In genomic region chr19:12140545-12141404, GRCh38 we compare ENCODE assay signal across 8 cellular contexts. TPM values are rescaled to one million over a fixed set of nuclear protein-coding genes. Genes with fewer than 3 reads are reported as not detected.
A peak's percentile ranks its signal among the peaks of the same experiment; 100 is the strongest.
DNase-seq lines count a peak whose midpoint lies in the region; ATAC-seq and TF ChIP-seq lines count a peak whose summit lies in the region.

No MANE protein-coding gene starts in this region.

- no peak for TF ChIP-seq POLR2A in erythroblast (IDR thresholded peaks at IDR 0.05; ENCODE audit: low read length)

- H3K4me3 ChIP-seq in AG09309 (ENCODE audit: control insufficient read depth, low read depth, low read length) (peak overlapping the region; percentile 96), OCI-LY7 (ENCODE audit: low read depth, low read length, poor library complexity, severe bottlenecking) (peak overlapping the region; percentile 89), muscle layer of colon (ENCODE audit: low read depth in 1 of 2, low read length in 2 of 2) (peak overlapping the region; percentile 42 to 95)

- H3K9ac ChIP-seq in muscle layer of colon (ENCODE audit: low read length), result no peak overlapping the region

- peaks cover 16% of the 10 kb centered on the region for H3K36me3 ChIP-seq in OCI-LY7 (ENCODE audit: insufficient read depth, low read length)
- H3K36me3 ChIP-seq in muscle layer of colon (ENCODE audit: insufficient read depth, low read length), result peaks cover 22% of the 10 kb centered on the region

- peaks cover 11% of the 10 kb centered on the region; the same call in 1 of the 2 replicates for H3K79me2 ChIP-seq in OCI-LY7 (ENCODE audit: insufficient read depth, low read depth, low read length)

- no peaks in the 10 kb centered on the region for H3K27me3 ChIP-seq in muscle layer of colon (ENCODE audit: control insufficient read depth in 1 of 2, insufficient read depth in 2 of 2, low read length in 2 of 2)

- H3K4me2 ChIP-seq in OCI-LY7 (ENCODE audit: low read length), result peak overlapping the region; percentile 96

- H3K27ac ChIP-seq in OCI-LY7 (ENCODE audit: low read depth, low read length, poor library complexity, severe bottlenecking) (peak overlapping the region; percentile 14), muscle layer of colon (ENCODE audit: low read depth, low read length) (peak overlapping the region; percentile 84)

- H3K9me3 ChIP-seq in OCI-LY7 (ENCODE audit: low read length), result no peaks in the 10 kb centered on the region
- H3K9me3 ChIP-seq in muscle layer of colon (ENCODE audit: low read length), result no peaks in the 10 kb centered on the region

- H2AFZ ChIP-seq in OCI-LY7 (ENCODE audit: low read length), result peak overlapping the region; percentile 68; the same call in 1 of the 2 replicates

- POLR2A ChIA-PET in OCI-LY7 (lab: Charles Lee), result interaction anchor here (0.7 to 1.8 kb wide), 4 partner anchors 73 to 301 kb away, joined by 3 to 9 read pairs (median 4); no protein-coding TSS in a partner anchor

- TF ChIP-seq CTCF in AG09309 (IDR thresholded peaks at IDR 0.05; ENCODE audit: control insufficient read depth, insufficient read depth, low read depth, low read length, missing control alignments), result peak; percentile 94
- peak; percentile 93 for TF ChIP-seq CTCF in OCI-LY7 (conservative IDR thresholded peaks at IDR 0.05; ENCODE audit: low read length)

- H3K4me1 ChIP-seq in OCI-LY7 (ENCODE audit: insufficient read depth, low read length, poor library complexity, severe bottlenecking) (peaks cover 26% of the 10 kb centered on the region), muscle layer of colon (ENCODE audit: insufficient read depth, low read length) (peaks cover 18% of the 10 kb centered on the region)

- no peaks in the 10 kb centered on the region for H3K9me2 ChIP-seq in OCI-LY7 (ENCODE audit: insufficient read depth, low read length)

- H4K20me1 ChIP-seq in OCI-LY7 (ENCODE audit: insufficient read depth, low read length), result no peaks in the 10 kb centered on the region

- intact Hi-C loops in OCI-LY7 (cut with micrococcal nuclease; ENCODE audit: unreplicated experiment), result loop anchor here (1.0 to 2.0 kb wide), 7 partner anchors 81 to 344 kb away; partner anchors contain the start of gene ZNF700

- ATAC-seq in GM19023 (IDR thresholded peaks at IDR 0.05; ENCODE audit: unreplicated experiment), result peak; percentile 16

- no TSS peak for BruUV-seq in OCI-LY7 (replicated peaks; lab: Mats Ljungman, UMichigan)

- CTCF ChIA-PET in OCI-LY7 (lab: Charles Lee; ENCODE audit: unreplicated experiment), result interaction anchor here (0.6 to 1.7 kb wide), 5 partner anchors 16 to 343 kb away, joined by 3 to 8 read pairs (median 4); partner anchors contain the start of gene ZNF491

- peak; percentile 38 for DNase-seq in AG09309 (ENCODE audit: low read depth)
- peak; percentile 66 for DNase-seq in HuH-7.5 (ENCODE audit: low spot score)
- DNase-seq in OCI-LY7 (ENCODE audit: low spot score), result peak; percentile 87
- peak; percentile 77 for DNase-seq in activated T-cell treated with anti-CD3 and anti-CD28 coated beads for 48 hours (ENCODE audit: low read depth)
- peak; percentile 86 to 92 for DNase-seq in erythroblast (lab: John Stamatoyannopoulos, UW)
- peak; percentile 72 for DNase-seq in stimulated activated CD8-positive, alpha-beta memory T cell treated with anti-CD3 and anti-CD28 coated beads, Interleukin-4, amount 100 ng/mL, for 24 hours (ENCODE audit: low read depth)

RNA-seq across cellular contexts. Expression of gene ZNF20, which starts 0.6 kb away (rescaled TPM):
- total RNA-seq in OCI-LY7 (2014; rRNA removed; shearing (Covaris generic)), result 6.1 and 8.9 TPM in 2 replicates
- total RNA-seq in OCI-LY7 (2022), result 7.1 and 10.0 TPM in 2 replicates

RNA-seq across cellular contexts. Expression of gene ZNF625, which starts 15.8 kb away (rescaled TPM):
- total RNA-seq in OCI-LY7 (2014; rRNA removed; shearing (Covaris generic)), result 7.3 and 7.8 TPM in 2 replicates
- total RNA-seq in OCI-LY7 (2022), result 9.2 and 10.0 TPM in 2 replicates

RNA-seq across cellular contexts. Expression of gene ZNF136, which starts 22.1 kb away (rescaled TPM):
- 12.5 and 13.5 TPM in 2 replicates for total RNA-seq in OCI-LY7 (2014; rRNA removed; shearing (Covaris generic))
- total RNA-seq in OCI-LY7 (2022), result 12.7 and 16.7 TPM in 2 replicates

Comparison
In these comparisons a context has a peak if more than half of its experiments do, and no peak if none do; other contexts are left out.
1. Peak in every context shown above with its lines: DNase-seq, ATAC-seq, H3K4me3 ChIP-seq and H3K27ac ChIP-seq.
2. DNase-seq: peak in every context shown above with its lines; median percentile 89 in erythroblast; 87 in OCI-LY7; 77 in activated T-cell treated with anti-CD3 and anti-CD28 coated beads for 48 hours; 72 in stimulated activated CD8-positive, alpha-beta memory T cell treated with anti-CD3 and anti-CD28 coated beads, Interleukin-4, amount 100 ng/mL, for 24 hours; 66 in HuH-7.5; 38 in AG09309.